In the genomic region with DNA sequence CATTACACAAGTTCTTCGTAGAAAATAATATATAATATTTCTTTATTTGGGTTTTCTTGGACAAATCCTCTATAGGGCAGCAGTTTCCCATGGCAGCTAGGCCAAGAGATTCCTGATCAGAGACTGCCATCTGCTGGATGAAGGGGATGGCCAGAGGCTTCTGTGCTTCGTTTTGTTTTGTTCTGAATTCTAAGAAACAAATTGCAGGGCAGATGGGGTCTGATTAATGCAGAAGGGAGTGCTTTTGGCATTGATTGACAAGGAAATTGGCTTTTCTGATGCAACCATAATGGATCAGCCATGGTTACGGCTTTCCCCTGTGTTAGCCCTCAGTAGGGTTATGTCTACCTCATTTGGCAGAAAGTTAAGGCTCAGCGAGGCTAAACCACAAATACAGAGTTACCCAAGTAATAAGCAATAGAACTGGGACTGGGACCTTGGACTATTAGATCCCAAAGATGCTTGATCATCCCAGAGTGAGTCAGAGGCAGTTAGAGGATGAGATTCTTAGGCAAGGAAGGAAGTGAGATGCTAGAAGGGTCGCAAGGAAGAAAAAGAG, we compare ENCODE assay signal across 8 cellular contexts.
DNase-seq lines count a peak whose midpoint lies in the region; ATAC-seq, FAIRE-seq and TF ChIP-seq lines count a peak whose summit lies in the region.

No MANE protein-coding gene starts in this region.

- FAIRE-seq in kidney (lab: Jason Lieb, UNC): peak; percentile 52

- intact Hi-C loops in kidney (cut with DNase I): no loop called here

- TF ChIP-seq CTCF in brain microvascular endothelial cell (IDR thresholded peaks at IDR 0.05; ENCODE audit: low read depth, low read length, missing control alignments): peak; percentile 93
- peak; percentile 88 for TF ChIP-seq CTCF in kidney (IDR thresholded peaks at IDR 0.05; ENCODE audit: borderline replicate concordance, extremely low read depth, insufficient read depth)

- peak; percentile 1 for DNase-seq in activated T-cell treated with anti-CD3 and anti-CD28 coated beads for 48 hours (ENCODE audit: low read depth)
- no peak for DNase-seq in activated T-cell treated with anti-CD3 and anti-CD28 coated beads, Interleukin-2, amount 50 U/mL, for 1 hour
- DNase-seq in NCI-H2196 treated with DMSO at 0.1 percent for 48 hours (lab: John Stamatoyannopoulos, UW; ENCODE audit: unreplicated experiment): peak; percentile 12
- DNase-seq in brain microvascular endothelial cell: peak; percentile 72
- no peak for DNase-seq in kidney
- DNase-seq in superior temporal gyrus (ENCODE audit: extremely low spot score): peak; percentile 87
- DNase-seq in NCI-H2227 (lab: John Stamatoyannopoulos, UW; ENCODE audit: unreplicated experiment): no peak

- no peaks in the 10 kb centered on the region for H3K9me3 ChIP-seq in kidney (ENCODE audit: control insufficient read depth in 1 of 2, low read length in 2 of 2)

- in situ Hi-C loops in brain microvascular endothelial cell (cut with HindIII; ENCODE audit: low pct_ligation_motif_present, low sequenced_read_pairs): no loop called here

- ATAC-seq in HG02588 (IDR thresholded peaks at IDR 0.05; ENCODE audit: unreplicated experiment): peak; percentile 58

- H3K36me3 ChIP-seq in brain microvascular endothelial cell (replicated peaks) (no peaks in the 10 kb centered on the region), kidney (ENCODE audit: control insufficient read depth in 1 of 2, insufficient read depth in 2 of 2, low read length in 2 of 2) (no peaks in the 10 kb centered on the region)

- H3K27ac ChIP-seq in brain microvascular endothelial cell (no peak overlapping the region), kidney (ENCODE audit: low read depth in 2 of 2, low read length in 2 of 2) (no peak overlapping the region)

- H3K4me3 ChIP-seq in brain microvascular endothelial cell (ENCODE audit: low read depth, low read length): no peak overlapping the region
- no peak overlapping the region for H3K4me3 ChIP-seq in kidney (ENCODE audit: low read length in 2 of 2)

- no peak overlapping the region for H3K9ac ChIP-seq in kidney (ENCODE audit: low read length in 2 of 2)

- peaks cover 0 to 5% of the 10 kb centered on the region in 2 donors for H3K4me1 ChIP-seq in kidney (ENCODE audit: control insufficient read depth in 1 of 2, insufficient read depth in 1 of 2, low read depth in 1 of 2, low read length in 2 of 2)

- H3K27me3 ChIP-seq in brain microvascular endothelial cell (replicated peaks): peaks cover 5% of the 10 kb centered on the region

Comparison
In these comparisons a context has a peak if more than half of its experiments do, and no peak if none do; other contexts are left out.
1. DNase-seq: peak in activated T-cell treated with anti-CD3 and anti-CD28 coated beads for 48 hours (single experiment), NCI-H2196 treated with DMSO at 0.1 percent for 48 hours (single experiment), brain microvascular endothelial cell (single experiment) and superior temporal gyrus (single experiment); none in activated T-cell treated with anti-CD3 and anti-CD28 coated beads, Interleukin-2, amount 50 U/mL, for 1 hour (single experiment), kidney (single experiment) and NCI-H2227 (single experiment).